9 cellular contexts compared by ENCODE assay signal in genomic region chr17:50051082-50051576, GRCh38. TPM values are rescaled to one million over a fixed set of nuclear protein-coding genes. Genes with fewer than 3 reads are reported as not detected.
A peak's percentile ranks its signal among the peaks of the same experiment; 100 is the strongest.
DNase-seq lines count a peak whose midpoint lies in the region; ATAC-seq and TF ChIP-seq lines count a peak whose summit lies in the region.
"Had no signal": no experiment of that assay in that cellular context is flagged by ENCODE, and none has a peak within 500 bp of the region (broad histone marks: within the 10 kb centered on the region; RNA-seq: fewer than 3 reads in every experiment).

No MANE protein-coding gene starts in this region.

- no peaks in the 10 kb centered on the region for H3K36me3 Mint-ChIP-seq in T-helper 17 cell (ENCODE audit: low read depth)
- peaks cover 9% of the 10 kb centered on the region for H3K36me3 Mint-ChIP-seq in MCF 10A (ENCODE audit: insufficient read depth, unreplicated experiment)

- no peaks in the 10 kb centered on the region for H3K9me3 Mint-ChIP-seq in MCF 10A (ENCODE audit: unreplicated experiment)

- POLR2A ChIA-PET in MCF 10A (lab: Yijun Ruan, JAX), result interaction anchor here (1.1 to 8.2 kb wide), 6 partner anchors 9 to 42 kb away, joined by 4 to 329 read pairs (median 42); partner anchors contain the start of gene PDK2

- no peaks in the 10 kb centered on the region for H3K27me3 ChIP-seq in right atrium auricular region

- no peaks in the 10 kb centered on the region for H3K36me3 ChIP-seq in right atrium auricular region
- H3K36me3 ChIP-seq: right lobe of liver had no signal

- no TSS peak for BruUV-seq in MCF 10A (replicated peaks; lab: Mats Ljungman, UMichigan)

- H3K4me3 Mint-ChIP-seq in T-helper 17 cell (no peak overlapping the region), MCF 10A (ENCODE audit: unreplicated experiment) (no peak overlapping the region)

- intact Hi-C loops in MCF 10A (cut with micrococcal nuclease), result no loop called here

- H3K27ac Mint-ChIP-seq in T-helper 17 cell, result peak overlapping the region; percentile 37
- peak overlapping the region; percentile 86 for H3K27ac Mint-ChIP-seq in MCF 10A (ENCODE audit: low read depth, unreplicated experiment)

- TF ChIP-seq CTCF in MCF 10A (IDR thresholded peaks at IDR 0.05; ENCODE audit: unreplicated experiment), result no peak
- no peak for TF ChIP-seq CTCF in right atrium auricular region (IDR thresholded peaks at IDR 0.05)

- H3K27me3 Mint-ChIP-seq in T-helper 17 cell (peaks cover 27% of the 10 kb centered on the region), MCF 10A (ENCODE audit: insufficient read depth, unreplicated experiment) (no peaks in the 10 kb centered on the region)

- CTCF ChIA-PET in MCF 10A (lab: Yijun Ruan, JAX), result interaction anchor here (1.5 to 7.1 kb wide), 2 partner anchors 24 to 36 kb away, joined by 8 to 72 read pairs; no protein-coding TSS in a partner anchor

- no peak overlapping the region for H3K27ac ChIP-seq in right atrium auricular region
- H3K27ac ChIP-seq: right lobe of liver had no signal

- DNase-seq in HK-2 (ENCODE audit: unreplicated experiment) (peak; percentile 97), T-helper 17 cell (no peak), MCF 10A (ENCODE audit: unreplicated experiment) (peak; percentile 98), right atrium auricular region (ENCODE audit: low spot score) (no peak)
- peak; percentile 15 to 37 for DNase-seq in stimulated activated CD4-positive, alpha-beta T cell treated with anti-CD3 and anti-CD28 coated beads, Interleukin-15, amount 100 ng/mL, for 1 hour (ENCODE audit: low read depth in 1 of 2, low spot score in 1 of 2)

- H3K9me3 ChIP-seq in T-helper 17 cell (ENCODE audit: control insufficient read depth, low read length, poor library complexity, severe bottlenecking) (no peaks in the 10 kb centered on the region), right atrium auricular region (no peaks in the 10 kb centered on the region)
- H3K9me3 ChIP-seq: right lobe of liver had no signal

- H3K4me1 Mint-ChIP-seq in T-helper 17 cell (peaks cover 20% of the 10 kb centered on the region), MCF 10A (ENCODE audit: insufficient read depth, unreplicated experiment) (peaks cover 70% of the 10 kb centered on the region)

- H3K4me1 ChIP-seq in right atrium auricular region, result peaks cover 0 to 29% of the 10 kb centered on the region in 2 donors

- no peak for ATAC-seq in T-helper 17 cell
- ATAC-seq in GM18858 (IDR thresholded peaks at IDR 0.05; ENCODE audit: unreplicated experiment), result no peak
- ATAC-seq in GM21528 (IDR thresholded peaks at IDR 0.05; ENCODE audit: low FRiP score, unreplicated experiment), result no peak
- ATAC-seq: right lobe of liver had no signal

- no peak overlapping the region for H3K4me3 ChIP-seq in right atrium auricular region
- H3K4me3 ChIP-seq: right lobe of liver had no signal

RNA-seq across cellular contexts. Expression of gene ITGA3, which starts 4.8 kb away (rescaled TPM):
- total RNA-seq in T-helper 17 cell (10 to 100 TPM in 1 of 2 donors, 1 to 10 TPM in 1; 8.0 to 10.6 TPM), MCF 10A (2022) (588 and 717 TPM in 2 replicates), right atrium auricular region (10 to 100 TPM; 29.5 to 61.8 TPM)

RNA-seq across cellular contexts. Expression of gene PDK2, which starts 44.0 kb away (rescaled TPM):
- 10 to 100 TPM; 19.9 to 20.9 TPM for total RNA-seq in T-helper 17 cell
- total RNA-seq in MCF 10A (2022), result 9.9 and 11.2 TPM in 2 replicates
- 100 to 1,000 TPM; 186 to 214 TPM for total RNA-seq in right atrium auricular region

RNA-seq across cellular contexts. Expression of gene DLX3, which starts 56.1 kb away (rescaled TPM):
- total RNA-seq in T-helper 17 cell (not detected), MCF 10A (2022) (not detected in 2 replicates), right atrium auricular region (under 1 TPM in 1 of 2 donors, not detected in 1; 0.12 TPM)
- total RNA-seq: right lobe of liver; T-helper 2 cell treated with Interferon-gamma antibody and Interleukin-4, amounts not matched to agents 100 ng/mL and 5 ng/mL, for 36 hours had no signal

Comparison
In these comparisons a context has a peak if more than half of its experiments do, and no peak if none do; other contexts are left out.
1. DNase-seq: peak in HK-2 (single experiment), MCF 10A (single experiment) and stimulated activated CD4-positive, alpha-beta T cell treated with anti-CD3 and anti-CD28 coated beads, Interleukin-15, amount 100 ng/mL, for 1 hour (2 of 2); none in T-helper 17 cell (0 of 3) and right atrium auricular region (single experiment).
2. RNA of gene PDK2, which starts 44.0 kb away (total RNA-seq): 186 to 214 TPM in right atrium auricular region; 19.9 to 20.9 TPM in T-helper 17 cell and 9.9 to 11.2 TPM in MCF 10A; every median in the first group is over 4 times any median in the second.